8 cellular contexts compared by ENCODE assay signal in the genomic region with DNA sequence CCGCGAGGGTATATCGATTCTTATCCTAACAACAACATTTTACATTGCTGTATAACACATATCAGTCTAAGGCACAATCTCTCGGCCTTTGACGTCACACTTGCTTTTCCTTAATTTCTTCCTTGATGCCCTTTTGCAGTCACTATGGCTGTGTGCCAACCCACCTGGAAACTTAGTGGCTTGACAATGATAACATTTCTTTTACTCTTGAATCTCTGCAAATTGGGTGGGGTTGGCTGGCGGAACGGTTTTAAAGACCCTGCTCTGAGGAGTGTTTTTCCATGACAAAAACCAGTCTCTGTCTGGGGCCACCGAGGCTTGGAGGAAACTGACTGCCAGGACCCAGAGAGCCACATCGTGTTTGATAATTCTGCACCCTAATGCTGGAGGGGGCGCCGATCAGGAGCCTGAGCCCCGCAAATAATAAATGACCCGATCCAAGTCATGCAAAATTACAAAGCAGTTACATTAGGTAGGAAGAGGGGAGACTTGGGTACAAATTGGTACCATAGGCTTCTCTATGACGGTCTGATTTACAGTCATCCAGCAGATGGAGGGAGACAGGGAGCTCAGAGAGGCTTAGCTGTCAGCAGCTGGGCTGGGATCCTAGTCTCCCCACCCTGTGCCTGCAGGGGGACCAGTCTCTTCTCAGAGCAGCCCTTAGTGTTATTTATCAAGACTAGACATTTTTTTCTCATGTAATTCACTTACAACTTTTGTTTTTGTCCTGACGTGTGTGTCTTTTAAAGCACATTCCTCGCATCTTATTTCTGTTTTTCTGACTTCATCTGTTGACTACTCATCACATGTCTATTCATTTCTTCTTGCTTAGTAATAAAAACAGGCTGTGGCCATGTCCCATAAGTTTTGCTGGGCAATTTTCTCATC.
A peak's percentile ranks its signal among the peaks of the same experiment; 100 is the strongest.
DNase-seq lines count a peak whose midpoint lies in the region; ATAC-seq, FAIRE-seq and TF ChIP-seq lines count a peak whose summit lies in the region.

No MANE protein-coding gene starts in this region.

- ATAC-seq in HG03342 (IDR thresholded peaks at IDR 0.05; ENCODE audit: unreplicated experiment) (no peak), GM21786 (IDR thresholded peaks at IDR 0.05; ENCODE audit: unreplicated experiment) (no peak), HG03097 (IDR thresholded peaks at IDR 0.05; ENCODE audit: low FRiP score, unreplicated experiment) (no peak)

- H3K27ac ChIP-seq in RWPE1 (peak overlapping the region; percentile 85), fibroblast of lung (ENCODE audit: insufficient read depth, low read length) (peak overlapping the region; percentile 88), small intestine (ENCODE audit: low read depth in 1 of 2, low read length in 1 of 2) (peak overlapping the region in 1 of 2 donors; percentile 60)

- H3K27me3 ChIP-seq in fibroblast of lung (ENCODE audit: control insufficient read depth, insufficient read depth, low read length) (no peaks in the 10 kb centered on the region), small intestine (ENCODE audit: control insufficient read depth in 2 of 2, insufficient read depth in 2 of 2, low read length in 2 of 2) (no peaks in the 10 kb centered on the region)

- peak overlapping the region; percentile 32 for H3K4me2 ChIP-seq in fibroblast of lung (ENCODE audit: extremely low read depth, insufficient read depth, low read length)

- 40 to 68% (median 48%) methylated on average over 16 of the region's 16 CpGs for WGBS in small intestine, 3 donors

- H3K79me2 ChIP-seq in fibroblast of lung (ENCODE audit: control insufficient read depth, insufficient read depth, low read length), result no peaks in the 10 kb centered on the region

- H3K9ac ChIP-seq in fibroblast of lung (ENCODE audit: insufficient read depth, low read length), result peak overlapping the region; percentile 39

- H3K4me1 ChIP-seq in fibroblast of lung (ENCODE audit: control insufficient read depth, extremely low read depth, insufficient read depth, low read length) (peaks cover 15% of the 10 kb centered on the region), small intestine (ENCODE audit: control insufficient read depth in 2 of 2, insufficient read depth in 1 of 2, low read depth in 1 of 2, low read length in 1 of 2) (peaks cover 5 to 10% of the 10 kb centered on the region in 2 donors)

- no peak overlapping the region for H2AFZ ChIP-seq in fibroblast of lung (ENCODE audit: low read length)

- H3K4me3 ChIP-seq in fibroblast of lung (replicated peaks in 1 of 4; ENCODE audit: control extremely low read depth in 1 of 4, insufficient read depth in 1 of 4, low read depth in 3 of 4, low read length in 4 of 4), result no peak overlapping the region
- no peak overlapping the region for H3K4me3 ChIP-seq in small intestine (ENCODE audit: low read depth in 1 of 2, low read length in 2 of 2)

- CTCF ChIA-PET in RWPE1 (lab: Yijun Ruan, JAX), result interaction anchor here (0.6 to 0.7 kb wide), 5 partner anchors 33 to 1213 kb away, joined by 3 to 4 read pairs (median 3); no protein-coding TSS in a partner anchor

- peak; percentile 62 for DNase-seq in RWPE1 (ENCODE audit: low spot score)
- DNase-seq in fibroblast of lung (ENCODE audit: low read depth in 2 of 2), result peak; percentile 89
- DNase-seq in small intestine, result peak; percentile 80
- no peak for DNase-seq in NCI-H1417 (lab: John Stamatoyannopoulos, UW)

- peak; percentile 32; the same call in 1 of the 3 replicates for TF ChIP-seq CTCF in GM12872 (IDR thresholded peaks at IDR 0.05; ENCODE audit: insufficient read depth, low read depth, low read length)
- peak; percentile 42 for TF ChIP-seq CTCF in RWPE1 (conservative IDR thresholded peaks at IDR 0.05; ENCODE audit: low read depth)
- peak; percentile 43 to 47 for TF ChIP-seq CTCF in fibroblast of lung (conservative IDR thresholded peaks at IDR 0.05 in 1 of 2, IDR thresholded peaks at IDR 0.05 in 1 of 2; ENCODE audit: low read depth in 1 of 2, low read length in 2 of 2)

- no peaks in the 10 kb centered on the region for H3K36me3 ChIP-seq in fibroblast of lung (ENCODE audit: control insufficient read depth, insufficient read depth, low read length)
- H3K36me3 ChIP-seq in small intestine (ENCODE audit: control insufficient read depth in 2 of 2, insufficient read depth in 2 of 2, low read length in 2 of 2), result no peaks in the 10 kb centered on the region

- H4K20me1 ChIP-seq in fibroblast of lung (ENCODE audit: control insufficient read depth, extremely low read depth, insufficient read depth, low read length), result no peaks in the 10 kb centered on the region

- POLR2A ChIA-PET in RWPE1 (lab: Yijun Ruan, JAX; ENCODE audit: low non-redundant PET), result no interaction called here

- H3K9me3 ChIP-seq in fibroblast of lung (ENCODE audit: control insufficient read depth, insufficient read depth, low read depth, low read length) (no peaks in the 10 kb centered on the region), small intestine (ENCODE audit: control insufficient read depth, low read depth) (no peaks in the 10 kb centered on the region)

- FAIRE-seq in small intestine (lab: Jason Lieb, UNC), result no peak

Comparison
In these comparisons a context has a peak if more than half of its experiments do, and no peak if none do; other contexts are left out.
1. DNase-seq: peak in RWPE1 (single experiment), fibroblast of lung (2 of 2) and small intestine (single experiment); none in NCI-H1417 (0 of 3).
2. Peak in every context shown above with its lines, with median percentiles within 50 percentile points of each other: CTCF ChIP-seq.